20 cellular contexts compared by ENCODE assay signal in the genomic region with DNA sequence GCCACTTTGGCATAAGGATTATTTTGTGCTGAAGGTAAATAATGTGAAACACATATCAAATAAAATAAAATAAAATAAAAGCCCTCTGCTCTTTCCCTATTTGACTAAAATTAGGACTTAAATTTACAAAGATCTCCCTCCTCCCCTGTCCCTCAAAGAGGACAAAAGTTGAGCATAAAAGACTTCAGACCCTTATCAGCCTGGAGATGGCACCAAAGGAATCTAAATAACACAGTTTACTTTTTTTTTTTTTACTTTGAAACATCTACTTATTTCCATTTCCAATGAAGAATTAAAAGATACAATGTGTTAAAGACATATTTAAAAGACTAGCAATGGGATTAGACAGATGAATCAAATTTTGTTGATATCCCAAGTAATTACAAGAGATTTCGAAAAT.
DNase-seq lines count a peak whose midpoint lies in the region; ATAC-seq and TF ChIP-seq lines count a peak whose summit lies in the region.
"Had no signal": no experiment of that assay in that cellular context is flagged by ENCODE, and none has a peak within 500 bp of the region (broad histone marks: within the 10 kb centered on the region; RNA-seq: fewer than 3 reads in every experiment).

No MANE protein-coding gene starts in this region.

- no peaks in the 10 kb centered on the region for H3K4me1 Mint-ChIP-seq in activated CD8-positive, alpha-beta T cell treated with anti-CD3 and anti-CD28 coated beads for 36 hours (ENCODE audit: low read depth)

- H2BK120ac ChIP-seq in mesenchymal stem cell (ENCODE audit: low read depth, low read length) = no peak overlapping the region

- intact Hi-C loops in psoas muscle (cut with DNase I) (no loop called here), colonic mucosa (cut with DNase I) (no loop called here)
- intact Hi-C loops in activated CD8-positive, alpha-beta T cell treated with anti-CD3 and anti-CD28 coated beads for 36 hours (cut with micrococcal nuclease) = no loop called here

- DNase-seq in Caki2 (ENCODE audit: low read depth) = peak; percentile 7
- DNase-seq in LNCaP clone FGC (ENCODE audit: low read depth) = no peak
- DNase-seq in brain microvascular endothelial cell = no peak
- peak; percentile 14 for DNase-seq in mesenchymal stem cell
- DNase-seq in psoas muscle = no peak
- DNase-seq in stimulated activated naive CD4-positive, alpha-beta T cell (lab: John Stamatoyannopoulos, UW) = no peak
- no peak for DNase-seq in activated CD8-positive, alpha-beta T cell treated with anti-CD3 and anti-CD28 coated beads for 36 hours
- DNase-seq in colonic mucosa = no peak
- DNase-seq: activated CD4-positive, alpha-beta T cell treated with anti-CD3 and anti-CD28 coated beads, Interleukin-2, amount 50 U/mL, for 48 hours; effector CD8-positive, alpha-beta T cell; GOT3; NCI-H187; NCI-H748 treated with DMSO at 0.1 percent for 48 hours; Right ventricle myocardium superior; stimulated activated CD4-positive, alpha-beta T cell treated with anti-CD3 and anti-CD28 coated beads, Interleukin-4, amount 100 ng/mL, for 1 hour; upper lobe of right lung had no signal

- H3K36me3 ChIP-seq in brain microvascular endothelial cell (replicated peaks) = no peaks in the 10 kb centered on the region
- H3K36me3 ChIP-seq in mesenchymal stem cell (ENCODE audit: control insufficient read depth in 1 of 2, insufficient read depth in 2 of 2, low read depth in 1 of 2, low read length in 2 of 2) = no peaks in the 10 kb centered on the region
- H3K36me3 ChIP-seq in psoas muscle (ENCODE audit: insufficient read depth in 1 of 2, low read depth in 1 of 2) = no peaks in the 10 kb centered on the region
- no peaks in the 10 kb centered on the region for H3K36me3 ChIP-seq in colonic mucosa
- H3K36me3 ChIP-seq: ascending aorta, right atrium auricular region, upper lobe of right lung had no signal

- H3K27ac Mint-ChIP-seq in activated CD8-positive, alpha-beta T cell treated with anti-CD3 and anti-CD28 coated beads for 36 hours = no peak overlapping the region
- H3K27ac Mint-ChIP-seq: activated T-helper 2 cell treated with anti-CD3 and anti-CD28 coated beads, Interferon-gamma antibody, Interleukin-2, Interleukin-4, amounts not matched to agents 10 μg/mL and 5 μg/mL and 100 μg/mL, durations not matched to agents 14 hours and 24 hours and 36 hours had no signal

- H3K9me3 ChIP-seq in mesenchymal stem cell (ENCODE audit: control insufficient read depth, low read length) (no peaks in the 10 kb centered on the region), psoas muscle (no peaks in the 10 kb centered on the region), colonic mucosa (no peaks in the 10 kb centered on the region)
- H3K9me3 ChIP-seq: ascending aorta, right atrium auricular region, upper lobe of right lung had no signal

- in situ Hi-C loops in Caki2 (cut with HindIII; ENCODE audit: low pct_unique_long_range_greater_than_20kb, low sequenced_read_pairs) = no loop called here
- in situ Hi-C loops in brain microvascular endothelial cell (cut with HindIII; ENCODE audit: low pct_ligation_motif_present, low sequenced_read_pairs) = no loop called here

- H4K8ac ChIP-seq in mesenchymal stem cell (ENCODE audit: low read length) = no peak overlapping the region

- H3K14ac ChIP-seq in mesenchymal stem cell (ENCODE audit: low read length in 2 of 2) = no peak overlapping the region

- H3K4me3 ChIP-seq in LNCaP clone FGC (ENCODE audit: low read depth, low read length) (no peak overlapping the region), brain microvascular endothelial cell (ENCODE audit: low read depth, low read length) (no peak overlapping the region), mesenchymal stem cell (ENCODE audit: insufficient read depth in 1 of 2, low read depth in 1 of 2, low read length in 2 of 2) (no peak overlapping the region), psoas muscle (no peak overlapping the region), colonic mucosa (no peak overlapping the region)
- H3K4me3 ChIP-seq: ascending aorta, K562, right atrium auricular region, upper lobe of right lung had no signal

- no peak for ATAC-seq in psoas muscle
- no peak for ATAC-seq in activated CD8-positive, alpha-beta T cell treated with anti-CD3 and anti-CD28 coated beads for 36 hours
- ATAC-seq: K562, upper lobe of right lung had no signal

- H2BK5ac ChIP-seq in mesenchymal stem cell (ENCODE audit: low read depth, low read length, poor library complexity, severe bottlenecking) = no peak overlapping the region

- WGBS in mesenchymal stem cell = 100% methylated on average over 1 of the region's 1 CpG
- WGBS in psoas muscle, 3 donors = 86 to 91% (median 91%) methylated on average over 1 of the region's 1 CpG

- no peaks in the 10 kb centered on the region for H3K27me3 ChIP-seq in brain microvascular endothelial cell (replicated peaks)
- no peaks in the 10 kb centered on the region for H3K27me3 ChIP-seq in mesenchymal stem cell (ENCODE audit: control insufficient read depth in 1 of 2, insufficient read depth in 1 of 2, low read length in 2 of 2)
- no peaks in the 10 kb centered on the region for H3K27me3 ChIP-seq in psoas muscle (ENCODE audit: insufficient read depth in 3 of 3, low read length in 2 of 3)
- H3K27me3 ChIP-seq in colonic mucosa = no peaks in the 10 kb centered on the region
- H3K27me3 ChIP-seq: ascending aorta, right atrium auricular region had no signal

- H3K27me3 Mint-ChIP-seq in activated CD8-positive, alpha-beta T cell treated with anti-CD3 and anti-CD28 coated beads for 36 hours = no peaks in the 10 kb centered on the region

- no peak overlapping the region for H4K91ac ChIP-seq in mesenchymal stem cell (ENCODE audit: low read length)

- no peak overlapping the region for H2BK12ac ChIP-seq in mesenchymal stem cell (ENCODE audit: low read length in 2 of 2)

- H3K9ac ChIP-seq in mesenchymal stem cell (ENCODE audit: low read length) (no peak overlapping the region), colonic mucosa (ENCODE audit: low read depth in 2 of 2, low read length in 2 of 2) (no peak overlapping the region)

- no peak overlapping the region for H3K4me3 Mint-ChIP-seq in activated CD8-positive, alpha-beta T cell treated with anti-CD3 and anti-CD28 coated beads for 36 hours

- no peak overlapping the region for H3K18ac ChIP-seq in mesenchymal stem cell (ENCODE audit: low read depth in 1 of 2, low read length in 2 of 2)

- H3K23ac ChIP-seq in mesenchymal stem cell (ENCODE audit: low read length in 2 of 2) = no peak overlapping the region

- no peaks in the 10 kb centered on the region for H3K36me3 Mint-ChIP-seq in activated CD8-positive, alpha-beta T cell treated with anti-CD3 and anti-CD28 coated beads for 36 hours (ENCODE audit: low read depth)

- CTCF ChIA-PET in activated CD8-positive, alpha-beta T cell treated with anti-CD3 and anti-CD28 coated beads for 36 hours (lab: Charles Lee) = no interaction called here

- peak; percentile 50 for TF ChIP-seq CTCF in LNCaP clone FGC (IDR thresholded peaks at IDR 0.05; ENCODE audit: control insufficient read depth, extremely low read depth, insufficient read depth)
- peak; percentile 32 for TF ChIP-seq CTCF in brain microvascular endothelial cell (IDR thresholded peaks at IDR 0.05; ENCODE audit: low read depth, low read length, missing control alignments)
- TF ChIP-seq CTCF in psoas muscle (IDR thresholded peaks at IDR 0.05) = no peak
- TF ChIP-seq CTCF in activated CD8-positive, alpha-beta T cell treated with anti-CD3 and anti-CD28 coated beads for 36 hours (IDR thresholded peaks at IDR 0.05) = no peak
- no peak for TF ChIP-seq CTCF in colonic mucosa (IDR thresholded peaks at IDR 0.05)

- H3K79me1 ChIP-seq in mesenchymal stem cell (replicated peaks; ENCODE audit: low read length, poor library complexity, severe bottlenecking) = no peaks in the 10 kb centered on the region

- no peak overlapping the region for H2AK5ac ChIP-seq in mesenchymal stem cell (ENCODE audit: low read length, severe bottlenecking)

- H3K4me2 ChIP-seq in mesenchymal stem cell (ENCODE audit: low read length, poor library complexity, severe bottlenecking) = no peak overlapping the region

- H3K27ac ChIP-seq in brain microvascular endothelial cell (no peak overlapping the region), mesenchymal stem cell (ENCODE audit: low read length, poor library complexity, severe bottlenecking) (no peak overlapping the region), psoas muscle (no peak overlapping the region), colonic mucosa (no peak overlapping the region)
- H3K27ac ChIP-seq: ascending aorta, right atrium auricular region, upper lobe of right lung had no signal

- H2AFZ ChIP-seq in mesenchymal stem cell (ENCODE audit: low read depth, low read length) = no peak overlapping the region

- POLR2A ChIA-PET in activated CD8-positive, alpha-beta T cell treated with anti-CD3 and anti-CD28 coated beads for 36 hours (lab: Charles Lee) = no interaction called here

- H3K4ac ChIP-seq in mesenchymal stem cell (ENCODE audit: low read depth in 1 of 2, low read length in 2 of 2) = no peak overlapping the region

- H2BK15ac ChIP-seq in mesenchymal stem cell (ENCODE audit: low read depth, poor library complexity, severe bottlenecking) = no peak overlapping the region

- no peaks in the 10 kb centered on the region for H3K4me1 ChIP-seq in mesenchymal stem cell (ENCODE audit: control insufficient read depth, insufficient read depth, low read depth, low read length)
- H3K4me1 ChIP-seq in psoas muscle = no peaks in the 10 kb centered on the region
- H3K4me1 ChIP-seq in colonic mucosa = no peaks in the 10 kb centered on the region
- H3K4me1 ChIP-seq: ascending aorta, right atrium auricular region, upper lobe of right lung had no signal

- no peaks in the 10 kb centered on the region for H3K9me3 Mint-ChIP-seq in activated CD8-positive, alpha-beta T cell treated with anti-CD3 and anti-CD28 coated beads for 36 hours

Comparison
In these comparisons a context has a peak if more than half of its experiments do, and no peak if none do; other contexts are left out.
1. DNase-seq: peak in Caki2 (single experiment) and mesenchymal stem cell (single experiment); none in LNCaP clone FGC (single experiment), brain microvascular endothelial cell (single experiment), psoas muscle (0 of 2), stimulated activated naive CD4-positive, alpha-beta T cell (0 of 6), activated CD8-positive, alpha-beta T cell treated with anti-CD3 and anti-CD28 coated beads for 36 hours (single experiment) and colonic mucosa (single experiment).
2. CTCF ChIP-seq: peak in LNCaP clone FGC (single experiment) and brain microvascular endothelial cell (single experiment); none in psoas muscle (single experiment), activated CD8-positive, alpha-beta T cell treated with anti-CD3 and anti-CD28 coated beads for 36 hours (single experiment) and colonic mucosa (single experiment).